In genomic region chr12:57576613-57577160, GRCh38 we compare ENCODE assay signal across 19 cellular contexts. TPM values are rescaled to one million over a fixed set of nuclear protein-coding genes. Genes with fewer than 3 reads are reported as not detected.
"Had no signal": no experiment of that assay in that cellular context is flagged by ENCODE, and none has a peak within 500 bp of the region (broad histone marks: within the 10 kb centered on the region; RNA-seq: fewer than 3 reads in every experiment).

No MANE protein-coding gene starts in this region.

- H3K4me3 ChIP-seq: ascending aorta, esophagus squamous epithelium, lower lobe of right lung, thyroid gland had no signal

- DNase-seq: activated B cell treated with CpG ODN at 0.5 μM for 24 hours; activated CD4-positive, alpha-beta T cell treated with anti-CD3 and anti-CD28 coated beads for 48 hours; activated CD8-positive, alpha-beta T cell treated with anti-CD3 and anti-CD28 coated beads, Interleukin-2, amount 10 ng/mL, durations not matched to agents 7 days and 5 days; activated naive CD4-positive, alpha-beta T cell treated with anti-CD3 and anti-CD28 coated beads, Interleukin-2, amount 50 U/mL, for 16 hours; activated T-cell treated with anti-CD3 and anti-CD28 coated beads, Interleukin-2, amount 50 U/mL, for 24 hours; effector CD4-positive, alpha-beta T cell; esophagus squamous epithelium; hippocampal formation; lower lobe of right lung; midbrain; nephron progenitor cell; nucleus accumbens; posterior cingulate gyrus; stimulated activated CD4-positive, alpha-beta T cell treated with anti-CD3 and anti-CD28 coated beads, Interleukin-2, amount 100 ng/mL, for 24 hours; stimulated activated naive CD4-positive, alpha-beta T cell treated with Interleukin-2 at 50 U/mL for 16 hours; SW 1271; thyroid gland had no signal

- H3K9me3 ChIP-seq: ascending aorta, esophagus squamous epithelium, lower lobe of right lung, thyroid gland had no signal

- H3K4me1 ChIP-seq: ascending aorta, esophagus squamous epithelium, lower lobe of right lung, thyroid gland had no signal

- H3K27ac ChIP-seq: ascending aorta, esophagus squamous epithelium, lower lobe of right lung, thyroid gland had no signal

- H3K36me3 ChIP-seq: esophagus squamous epithelium, lower lobe of right lung, thyroid gland had no signal

- H3K27me3 ChIP-seq: ascending aorta, esophagus squamous epithelium, thyroid gland had no signal

RNA-seq across cellular contexts. Expression of gene KIF5A, which starts 26.8 kb away (rescaled TPM):
- total RNA-seq: ascending aorta, myocyte had no signal

RNA-seq across cellular contexts. Expression of gene ARHGEF25, which starts 34.5 kb away (rescaled TPM):
- total RNA-seq: activated B cell treated with CpG ODN at 0.5 μM for 24 hours had no signal
